ENCODE assay signal across 8 cellular contexts in the genomic region with DNA sequence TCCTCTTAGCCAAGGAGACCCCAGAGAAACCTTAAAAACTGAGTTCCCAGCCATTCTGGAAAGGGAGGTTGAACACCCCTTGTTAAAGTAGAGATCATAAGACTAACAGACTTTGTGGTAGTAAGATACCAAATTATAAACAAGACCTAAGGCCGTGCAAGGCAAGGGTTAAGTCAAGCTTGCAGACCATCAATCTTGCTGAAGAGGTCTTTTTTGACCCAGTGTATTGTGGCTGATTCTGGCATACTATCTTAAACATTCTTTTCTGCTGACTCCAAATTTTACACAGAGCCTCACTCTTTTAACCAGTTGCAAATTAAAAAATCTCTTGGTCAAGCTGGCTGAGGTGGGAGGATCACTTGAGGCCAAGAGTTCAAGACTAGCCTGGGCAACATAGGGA. TPM values are rescaled to one million over a fixed set of nuclear protein-coding genes. Genes with fewer than 3 reads are reported as not detected.
DNase-seq lines count a peak whose midpoint lies in the region; ATAC-seq and TF ChIP-seq lines count a peak whose summit lies in the region.

No MANE protein-coding gene starts in this region.

- peaks cover 16% of the 10 kb centered on the region for H3K36me3 ChIP-seq in adipocyte (ENCODE audit: control insufficient read depth, insufficient read depth, low read length, severe bottlenecking)

- POLR2A ChIA-PET in AG04450 (lab: Yijun Ruan, JAX): no interaction called here

- TF ChIP-seq CTCF in AG04450 (IDR thresholded peaks at IDR 0.05; ENCODE audit: low read depth, low read length) (no peak), HFF-Myc (IDR thresholded peaks at IDR 0.05; ENCODE audit: low read depth, low read length, missing control alignments) (no peak)

- H3K9me3 Mint-ChIP-seq in memory B cell: no peaks in the 10 kb centered on the region

- CTCF ChIA-PET in AG04450 (lab: Charles Lee): no interaction called here

- peaks cover 17% of the 10 kb centered on the region for H3K4me1 Mint-ChIP-seq in memory B cell

- H3K36me3 Mint-ChIP-seq in memory B cell: peaks cover 4% of the 10 kb centered on the region

- ATAC-seq in memory B cell (ENCODE audit: low read depth) (no peak), GM21576 (IDR thresholded peaks at IDR 0.05; ENCODE audit: unreplicated experiment) (no peak), GM21723 (IDR thresholded peaks at IDR 0.05; ENCODE audit: unreplicated experiment) (no peak), HG02763 (IDR thresholded peaks at IDR 0.05; ENCODE audit: unreplicated experiment) (no peak)

- peak overlapping the region; percentile 96 for H3K4me3 ChIP-seq in AG04450 (ENCODE audit: low read depth, low read length)
- H3K4me3 ChIP-seq in HFF-Myc (replicated peaks; ENCODE audit: low read depth, low read length): peak overlapping the region; percentile 90
- peak overlapping the region; percentile 99 for H3K4me3 ChIP-seq in adipocyte (ENCODE audit: low read length)

- H3K4me1 ChIP-seq in adipocyte (ENCODE audit: control insufficient read depth, insufficient read depth, low read length): peaks cover 29% of the 10 kb centered on the region

- peak overlapping the region; percentile 34 for H3K4me3 Mint-ChIP-seq in memory B cell

- DNase-seq in AG04450 (ENCODE audit: low read depth, low spot score): no peak
- no peak for DNase-seq in HFF-Myc (ENCODE audit: extremely low read depth, low read depth)
- DNase-seq in adipocyte (ENCODE audit: low read depth): no peak
- DNase-seq in memory B cell (ENCODE audit: low spot score in 2 of 2): no peak
- DNase-seq in SKM-1 treated with dmso at 0.1 percent for 144 hours (lab: John Stamatoyannopoulos, UW; ENCODE audit: unreplicated experiment): no peak

- H3K9me3 ChIP-seq in AG04450 (ENCODE audit: control insufficient read depth, insufficient read depth, low read length) (no peaks in the 10 kb centered on the region; the same call in 1 of the 2 replicates), adipocyte (ENCODE audit: control insufficient read depth, low read length) (no peaks in the 10 kb centered on the region)

- H3K9ac ChIP-seq in adipocyte (ENCODE audit: low read length): no peak overlapping the region

- H3K27me3 Mint-ChIP-seq in memory B cell: peaks cover 7% of the 10 kb centered on the region

- peak overlapping the region; percentile 97 for H3K27ac Mint-ChIP-seq in memory B cell

- peaks cover 16% of the 10 kb centered on the region for H3K27me3 ChIP-seq in AG04450 (ENCODE audit: control insufficient read depth, insufficient read depth, low read length)
- peaks cover 18% of the 10 kb centered on the region for H3K27me3 ChIP-seq in adipocyte (replicated peaks; ENCODE audit: control insufficient read depth, insufficient read depth, low read length)

- no peak overlapping the region for H3K27ac ChIP-seq in AG04450 (ENCODE audit: low read depth, low read length)

RNA-seq across cellular contexts. Expression of gene TBRG4, which starts 1.2 kb away (rescaled TPM):
- 38.8 and 47.9 TPM in 2 replicates for polyA plus RNA-seq in AG04450 (2011; rRNA removed)
- polyA minus RNA-seq in AG04450 (2011; rRNA and poly(A)+ RNA removed): 79.4 and 95.6 TPM in 2 replicates

RNA-seq across cellular contexts. Expression of gene NACAD, which starts 23.9 kb away (rescaled TPM):
- 0.64 and 1.7 TPM in 2 replicates for polyA plus RNA-seq in AG04450 (2011; rRNA removed)
- polyA minus RNA-seq in AG04450 (2011; rRNA and poly(A)+ RNA removed): 2.2 and 6.5 TPM in 2 replicates

RNA-seq across cellular contexts. Expression of gene RAMP3, which starts 44.9 kb away (rescaled TPM):
- not detected in 2 replicates for polyA plus RNA-seq in AG04450 (2011; rRNA removed)
- polyA minus RNA-seq in AG04450 (2011; rRNA and poly(A)+ RNA removed): not detected in 2 replicates
